ENCODE assay signal across 9 cellular contexts in genomic region chr19:38389101-38389925, GRCh38. TPM values are rescaled to one million over a fixed set of nuclear protein-coding genes. Genes with fewer than 3 reads are reported as not detected.
DNase-seq lines count a peak whose midpoint lies in the region; ATAC-seq and TF ChIP-seq lines count a peak whose summit lies in the region.
"Had no signal": no experiment of that assay in that cellular context is flagged by ENCODE, and none has a peak within 500 bp of the region (broad histone marks: within the 10 kb centered on the region; RNA-seq: fewer than 3 reads in every experiment).

No MANE protein-coding gene starts in this region.

- 1 to 6% methylated on average over 20 to 28 of the region's 28 CpGs for WGBS in GM23248 (ENCODE audit: low coverage in 1 of 2, low lambda C conversion rate in 2 of 2, missing lambda C conversion rate in 2 of 2), 2 experiments

- DNase-seq in ACHN (peak; percentile 68), GM23248 (peak; percentile 91), foreskin keratinocyte (peak; percentile 37 to 65), retinal pigment epithelial cell (ENCODE audit: low read depth) (no peak), NCI-H1092 (lab: John Stamatoyannopoulos, UW) (no peak), NCI-H1694 treated with DMSO at 0.1 percent for 48 hours (lab: John Stamatoyannopoulos, UW) (no peak)
- no peak for DNase-seq in stimulated activated CD4-positive, alpha-beta T cell treated with anti-CD3 and anti-CD28 coated beads, Interleukin-4, amount 100 ng/mL, for 1 hour

- no peaks in the 10 kb centered on the region for H3K27me3 ChIP-seq in GM23248 (replicated peaks; ENCODE audit: insufficient read depth)
- H3K27me3 ChIP-seq in foreskin keratinocyte, result no peaks in the 10 kb centered on the region

- H3K4me3 ChIP-seq in GM23248 (peak overlapping the region; percentile 93), retinal pigment epithelial cell (ENCODE audit: low read length) (peak overlapping the region; percentile 99)

- no peak for TF ChIP-seq CTCF in VCaP (conservative IDR thresholded peaks at IDR 0.05)
- no peak for TF ChIP-seq CTCF in foreskin keratinocyte (conservative IDR thresholded peaks at IDR 0.05)
- no peak for TF ChIP-seq CTCF in retinal pigment epithelial cell (conservative IDR thresholded peaks at IDR 0.05; ENCODE audit: low read depth, low read length)

- no peaks in the 10 kb centered on the region for H3K9me3 ChIP-seq in GM23248 (ENCODE audit: low read depth)

- peak overlapping the region; percentile 86 for H3K4me2 ChIP-seq in GM23248 (ENCODE audit: unreplicated experiment)

- in situ Hi-C loops in ACHN (cut with HindIII; ENCODE audit: low pct_ligation_motif_present, low pct_unique_long_range_greater_than_20kb, low sequenced_read_pairs) (no loop called here), GM23248 (cut with MboI) (no loop called here)

- 0 out of 2 replicates have a peak, but pooled peaks cover 10% of the 10 kb centered on the region for H3F3A ChIP-seq in GM23248 (ENCODE audit: insufficient read depth)

- H2AFZ ChIP-seq in GM23248, result peak overlapping the region; percentile 58

- H3K4me1 ChIP-seq in GM23248 (ENCODE audit: insufficient read depth) (peaks cover 14% of the 10 kb centered on the region), foreskin keratinocyte (peaks cover 5% of the 10 kb centered on the region)

- H3K27ac ChIP-seq in GM23248 (peak overlapping the region; percentile 68), VCaP (peak overlapping the region; percentile 56; the same call in 1 of the 2 replicates), foreskin keratinocyte (peak overlapping the region; percentile 16)

- no peaks in the 10 kb centered on the region for H3K79me2 ChIP-seq in GM23248 (ENCODE audit: insufficient read depth)

- H3K9me2 ChIP-seq in GM23248 (ENCODE audit: insufficient read depth), result no peaks in the 10 kb centered on the region

- peak overlapping the region; percentile 78 for H3K9ac ChIP-seq in GM23248

- ATAC-seq in foreskin keratinocyte, result no peak

- no peaks in the 10 kb centered on the region for H4K20me1 ChIP-seq in GM23248 (ENCODE audit: insufficient read depth)

- H3K36me3 ChIP-seq in GM23248 (ENCODE audit: low read depth), result no peaks in the 10 kb centered on the region

RNA-seq across cellular contexts. Expression of gene SPRED3, which starts 0.8 kb away (rescaled TPM):
- 2.1 and 7.7 TPM in 2 replicates for total RNA-seq in GM23248 (2014; rRNA removed; shearing (Covaris generic))
- polyA plus RNA-seq in GM23248 (2016; fragmentation: Nextera tagmentation; extraction: Ambion mirVana) (1.8 and 1.9 TPM in 2 replicates), foreskin keratinocyte (2.3 and 2.6 TPM in 2 replicates)
- 2.6 and 2.7 TPM in 2 replicates for total RNA-seq in foreskin keratinocyte

RNA-seq across cellular contexts. Expression of gene GGN, which starts 1.5 kb away (rescaled TPM):
- 1.1 and 1.8 TPM in 2 replicates for total RNA-seq in GM23248 (2014; rRNA removed; shearing (Covaris generic))
- polyA plus RNA-seq in GM23248 (2016; fragmentation: Nextera tagmentation; extraction: Ambion mirVana) (1.4 and 2.0 TPM in 2 replicates), foreskin keratinocyte (0.33 and 0.71 TPM in 2 replicates)
- 0.42 and 0.58 TPM in 2 replicates for total RNA-seq in foreskin keratinocyte
- total RNA-seq: liver had no signal
- polyA plus RNA-seq: liver had no signal

RNA-seq across cellular contexts. Expression of gene FAM98C, which starts 13.6 kb away (rescaled TPM):
- 18.1 and 27.3 TPM in 2 replicates for total RNA-seq in GM23248 (2014; rRNA removed; shearing (Covaris generic))
- 13.8 and 16.5 TPM in 2 replicates for polyA plus RNA-seq in GM23248 (2016; fragmentation: Nextera tagmentation; extraction: Ambion mirVana)
- total RNA-seq in foreskin keratinocyte, result 10.9 and 13.0 TPM in 2 replicates
- polyA plus RNA-seq in foreskin keratinocyte, result 15.3 and 15.7 TPM in 2 replicates

RNA-seq across cellular contexts. Expression of gene PSMD8, which starts 14.9 kb away (rescaled TPM):
- total RNA-seq in GM23248 (2014; rRNA removed; shearing (Covaris generic)), result 231 and 331 TPM in 2 replicates
- polyA plus RNA-seq in GM23248 (2016; fragmentation: Nextera tagmentation; extraction: Ambion mirVana) (292 and 305 TPM in 2 replicates), foreskin keratinocyte (363 and 391 TPM in 2 replicates)
- total RNA-seq in foreskin keratinocyte, result 247 and 259 TPM in 2 replicates

RNA-seq across cellular contexts. Expression of gene RASGRP4, which starts 36.7 kb away (rescaled TPM):
- total RNA-seq in GM23248 (2014; rRNA removed; shearing (Covaris generic)), result not detected in 2 replicates
- polyA plus RNA-seq in GM23248 (2016; fragmentation: Nextera tagmentation; extraction: Ambion mirVana), result not detected in 2 replicates
- total RNA-seq in foreskin keratinocyte, result not detected in 2 replicates
- not detected in 2 replicates for polyA plus RNA-seq in foreskin keratinocyte

Comparison
In these comparisons a context has a peak if more than half of its experiments do, and no peak if none do; other contexts are left out.
1. DNase-seq: peak in ACHN (single experiment), GM23248 (single experiment) and foreskin keratinocyte (2 of 2); none in retinal pigment epithelial cell (single experiment), NCI-H1092 (single experiment), NCI-H1694 treated with DMSO at 0.1 percent for 48 hours (single experiment) and stimulated activated CD4-positive, alpha-beta T cell treated with anti-CD3 and anti-CD28 coated beads, Interleukin-4, amount 100 ng/mL, for 1 hour (single experiment).
2. H3K27ac ChIP-seq: peak in every context shown above with its lines; median percentile 68 in GM23248; 56 in VCaP; 16 in foreskin keratinocyte.